ENCODE assay signal across 1 cellular context in the genomic region with DNA sequence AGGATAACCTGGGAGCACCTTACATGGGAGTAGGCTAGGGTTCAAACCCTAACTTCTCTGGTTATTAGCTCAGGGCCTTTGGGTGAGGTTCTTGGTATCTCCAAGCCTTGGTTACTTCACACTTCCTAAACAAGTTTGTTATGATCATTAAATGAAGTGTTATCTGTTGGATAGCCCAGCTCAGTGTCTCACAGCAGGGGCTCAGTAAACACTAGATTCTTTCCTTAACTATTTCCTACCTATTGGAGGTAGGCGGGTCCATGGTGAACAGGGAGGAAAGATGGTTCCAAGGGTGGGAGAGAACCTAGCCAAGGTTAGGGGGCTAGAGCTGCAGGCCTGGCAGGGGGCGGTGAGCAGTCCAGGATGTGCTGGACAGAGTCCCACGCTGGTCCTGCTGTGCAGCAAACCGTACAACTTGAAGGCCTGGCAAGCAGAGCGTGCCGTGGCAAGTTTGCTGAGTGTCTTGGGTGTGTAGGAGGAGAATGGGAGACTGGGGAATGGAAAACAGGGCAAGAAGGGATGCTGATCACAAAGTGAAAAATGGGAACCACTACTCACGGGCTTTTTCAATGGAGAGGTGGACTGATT.
TF ChIP-seq lines count a peak whose summit lies in the region.

No MANE protein-coding gene starts in this region.

TF ChIP-seq in IMR-90, 13 proteins besides CTCF, POLR2A, EP300 and RAD21:
- no peak for TF ChIP-seq BHLHE40 (IDR thresholded peaks at IDR 0.05; ENCODE audit: low read depth, low read length)
- TF ChIP-seq MAZ (IDR thresholded peaks at IDR 0.05; ENCODE audit: borderline replicate concordance, low read depth, low read length): no peak
- no peak for TF ChIP-seq CHD1 (IDR thresholded peaks at IDR 0.05; ENCODE audit: low read depth, low read length)
- TF ChIP-seq CEBPB (IDR thresholded peaks at IDR 0.05; ENCODE audit: low read depth, low read length): no peak
- no peak for TF ChIP-seq RCOR1 (IDR thresholded peaks at IDR 0.05; ENCODE audit: insufficient replicate concordance, low read length)
- no peak for TF ChIP-seq RFX5 (IDR thresholded peaks at IDR 0.05; ENCODE audit: low read depth, low read length)
- TF ChIP-seq FOS (IDR thresholded peaks at IDR 0.05; ENCODE audit: low read depth, low read length): no peak
- TF ChIP-seq NFE2L2 (IDR thresholded peaks at IDR 0.05; ENCODE audit: low read depth, low read length): no peak
- TF ChIP-seq, protein P1, sequence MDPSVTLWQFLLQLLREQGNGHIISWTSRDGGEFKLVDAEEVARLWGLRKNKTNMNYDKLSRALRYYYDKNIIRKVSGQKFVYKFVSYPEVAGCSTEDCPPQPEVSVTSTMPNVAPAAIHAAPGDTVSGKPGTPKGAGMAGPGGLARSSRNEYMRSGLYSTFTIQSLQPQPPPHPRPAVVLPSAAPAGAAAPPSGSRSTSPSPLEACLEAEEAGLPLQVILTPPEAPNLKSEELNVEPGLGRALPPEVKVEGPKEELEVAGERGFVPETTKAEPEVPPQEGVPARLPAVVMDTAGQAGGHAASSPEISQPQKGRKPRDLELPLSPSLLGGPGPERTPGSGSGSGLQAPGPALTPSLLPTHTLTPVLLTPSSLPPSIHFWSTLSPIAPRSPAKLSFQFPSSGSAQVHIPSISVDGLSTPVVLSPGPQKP (IDR thresholded peaks at IDR 0.05; ENCODE audit: borderline replicate concordance, low read depth, low read length): no peak
- no peak for TF ChIP-seq MAFK (IDR thresholded peaks at IDR 0.05; ENCODE audit: low read depth, low read length)
- no peak for TF ChIP-seq SMC3 (IDR thresholded peaks at IDR 0.05; ENCODE audit: low read depth, low read length)
